Comparison of ENCODE assay signal across 8 cellular contexts in genomic region chr2:55227437-55228223, GRCh38. TPM values are rescaled to one million over a fixed set of nuclear protein-coding genes. Genes with fewer than 3 reads are reported as not detected.
DNase-seq lines count a peak whose midpoint lies in the region; ATAC-seq and TF ChIP-seq lines count a peak whose summit lies in the region.
"Not testable (repeated sequence)": the region's sequence is repeated elsewhere in the genome, so short reads cannot be mapped to it uniquely, and the experiment has no call there.

No MANE protein-coding gene starts in this region.

- H3K27ac Mint-ChIP-seq in CD14-positive monocyte, result peak overlapping the region; percentile 9 to 86 (median 74)
- H3K27ac Mint-ChIP-seq in activated CD4-positive, alpha-beta T cell treated with anti-CD3 and anti-CD28 coated beads, Interleukin-2, amount 10 ng/mL, durations not matched to agents 24 days and 14 days, result peak overlapping the region; percentile 55
- peak overlapping the region; percentile 88 for H3K27ac Mint-ChIP-seq in activated naive CD8-positive, alpha-beta T cell treated with anti-CD3 and anti-CD28 coated beads, Interleukin-2, amount 10 ng/mL, durations not matched to agents 7 days and 5 days
- peak overlapping the region; percentile 8 for H3K27ac Mint-ChIP-seq in stimulated activated naive CD8-positive, alpha-beta T cell treated with anti-CD3 and anti-CD28 coated beads, Interleukin-15, Interleukin-2, amounts not matched to agents 100 ng/mL and 50 ng/mL, for 24 hours

- intact Hi-C loops in CD14-positive monocyte (cut with micrococcal nuclease); PC-9 (cut with micrococcal nuclease; ENCODE audit: unreplicated experiment); activated CD4-positive, alpha-beta T cell treated with anti-CD3 and anti-CD28 coated beads, Interleukin-2, amount 10 ng/mL, durations not matched to agents 24 days and 14 days (cut with micrococcal nuclease): not testable (repeated sequence)

- H3K9ac ChIP-seq in muscle layer of colon (ENCODE audit: low read length), result not testable (repeated sequence)

- H4K20me1 ChIP-seq in PC-9 (ENCODE audit: insufficient read depth), result not testable (repeated sequence)

- BruUV-seq in PC-9 (replicated peaks; lab: Mats Ljungman, UMichigan), result not testable (repeated sequence)

- not testable (repeated sequence) for H3K27ac ChIP-seq in PC-9
- H3K27ac ChIP-seq in muscle layer of colon (ENCODE audit: low read depth, low read length), result peak overlapping the region; percentile 20

- ATAC-seq in activated naive CD8-positive, alpha-beta T cell treated with anti-CD3 and anti-CD28 coated beads, Interleukin-2, amount 10 ng/mL, durations not matched to agents 7 days and 5 days (ENCODE audit: low read depth), result not testable (repeated sequence)

- DNase-seq in CD14-positive monocyte (ENCODE audit: low spot score); PC-9; activated CD4-positive, alpha-beta T cell treated with anti-CD3 and anti-CD28 coated beads, Interleukin-2, amount 10 ng/mL, durations not matched to agents 24 days and 14 days; activated naive CD8-positive, alpha-beta T cell treated with anti-CD3 and anti-CD28 coated beads, Interleukin-2, amount 10 ng/mL, durations not matched to agents 7 days and 5 days: not testable (repeated sequence)
- DNase-seq in KBM-7 (peak; percentile 79), fibroblast of mammary gland (ENCODE audit: low read depth) (peak; percentile 43)

- H3K36me3 Mint-ChIP-seq in CD14-positive monocyte, result not testable (repeated sequence)
- peaks cover 23% of the 10 kb centered on the region for H3K36me3 Mint-ChIP-seq in activated CD4-positive, alpha-beta T cell treated with anti-CD3 and anti-CD28 coated beads, Interleukin-2, amount 10 ng/mL, durations not matched to agents 24 days and 14 days (ENCODE audit: low read depth)
- peaks cover 15% of the 10 kb centered on the region for H3K36me3 Mint-ChIP-seq in activated naive CD8-positive, alpha-beta T cell treated with anti-CD3 and anti-CD28 coated beads, Interleukin-2, amount 10 ng/mL, durations not matched to agents 7 days and 5 days
- H3K36me3 Mint-ChIP-seq in stimulated activated naive CD8-positive, alpha-beta T cell treated with anti-CD3 and anti-CD28 coated beads, Interleukin-15, Interleukin-2, amounts not matched to agents 100 ng/mL and 50 ng/mL, for 24 hours (ENCODE audit: low read depth), result peaks cover 25% of the 10 kb centered on the region

- not testable (repeated sequence) for TF ChIP-seq CTCF in CD14-positive monocyte (IDR thresholded peaks at IDR 0.05); PC-9 (conservative IDR thresholded peaks at IDR 0.05); fibroblast of mammary gland (conservative IDR thresholded peaks at IDR 0.05; ENCODE audit: control insufficient read depth, insufficient read depth, low read depth, low read length)

- not testable (repeated sequence) for H3K27me3 Mint-ChIP-seq in CD14-positive monocyte (ENCODE audit: low read depth in 3 of 3); activated CD4-positive, alpha-beta T cell treated with anti-CD3 and anti-CD28 coated beads, Interleukin-2, amount 10 ng/mL, durations not matched to agents 24 days and 14 days; activated naive CD8-positive, alpha-beta T cell treated with anti-CD3 and anti-CD28 coated beads, Interleukin-2, amount 10 ng/mL, durations not matched to agents 7 days and 5 days; stimulated activated naive CD8-positive, alpha-beta T cell treated with anti-CD3 and anti-CD28 coated beads, Interleukin-15, Interleukin-2, amounts not matched to agents 100 ng/mL and 50 ng/mL, for 24 hours

- H3K4me2 ChIP-seq in PC-9, result peak overlapping the region; percentile 3; the same call in 1 of the 2 replicates

- not testable (repeated sequence) for H3K4me3 ChIP-seq in PC-9; fibroblast of mammary gland (ENCODE audit: control insufficient read depth, low read depth, low read length); muscle layer of colon (ENCODE audit: low read depth in 1 of 2, low read length in 2 of 2)

- H3K9me3 Mint-ChIP-seq in CD14-positive monocyte; activated CD4-positive, alpha-beta T cell treated with anti-CD3 and anti-CD28 coated beads, Interleukin-2, amount 10 ng/mL, durations not matched to agents 24 days and 14 days; activated naive CD8-positive, alpha-beta T cell treated with anti-CD3 and anti-CD28 coated beads, Interleukin-2, amount 10 ng/mL, durations not matched to agents 7 days and 5 days; stimulated activated naive CD8-positive, alpha-beta T cell treated with anti-CD3 and anti-CD28 coated beads, Interleukin-15, Interleukin-2, amounts not matched to agents 100 ng/mL and 50 ng/mL, for 24 hours: not testable (repeated sequence)

- peak overlapping the region; percentile 4 to 79 for H3K4me3 Mint-ChIP-seq in CD14-positive monocyte
- peak overlapping the region; percentile 75 for H3K4me3 Mint-ChIP-seq in activated CD4-positive, alpha-beta T cell treated with anti-CD3 and anti-CD28 coated beads, Interleukin-2, amount 10 ng/mL, durations not matched to agents 24 days and 14 days
- H3K4me3 Mint-ChIP-seq in activated naive CD8-positive, alpha-beta T cell treated with anti-CD3 and anti-CD28 coated beads, Interleukin-2, amount 10 ng/mL, durations not matched to agents 7 days and 5 days, result peak overlapping the region; percentile 74
- peak overlapping the region; percentile 15 for H3K4me3 Mint-ChIP-seq in stimulated activated naive CD8-positive, alpha-beta T cell treated with anti-CD3 and anti-CD28 coated beads, Interleukin-15, Interleukin-2, amounts not matched to agents 100 ng/mL and 50 ng/mL, for 24 hours

- in situ Hi-C loops in KBM-7 (cut with MboI; ENCODE audit: low pct_unique_long_range_greater_than_20kb, low sequenced_read_pairs), result not testable (repeated sequence)

- CTCF ChIA-PET in PC-9 (lab: Charles Lee), result not testable (repeated sequence)

- H3K4me1 Mint-ChIP-seq in CD14-positive monocyte, result peaks cover 28% of the 10 kb centered on the region
- H3K4me1 Mint-ChIP-seq in activated CD4-positive, alpha-beta T cell treated with anti-CD3 and anti-CD28 coated beads, Interleukin-2, amount 10 ng/mL, durations not matched to agents 24 days and 14 days, result peaks cover 33% of the 10 kb centered on the region
- H3K4me1 Mint-ChIP-seq in activated naive CD8-positive, alpha-beta T cell treated with anti-CD3 and anti-CD28 coated beads, Interleukin-2, amount 10 ng/mL, durations not matched to agents 7 days and 5 days, result peaks cover 29% of the 10 kb centered on the region
- peaks cover 41% of the 10 kb centered on the region for H3K4me1 Mint-ChIP-seq in stimulated activated naive CD8-positive, alpha-beta T cell treated with anti-CD3 and anti-CD28 coated beads, Interleukin-15, Interleukin-2, amounts not matched to agents 100 ng/mL and 50 ng/mL, for 24 hours (ENCODE audit: low read depth)

- H3F3A ChIP-seq in PC-9 (ENCODE audit: insufficient read depth, low read depth), result peaks cover 22% of the 10 kb centered on the region; the same call in 1 of the 2 replicates

- not testable (repeated sequence) for H3K27me3 ChIP-seq in PC-9 (ENCODE audit: insufficient read depth, low read depth); muscle layer of colon (ENCODE audit: control insufficient read depth in 1 of 2, insufficient read depth in 2 of 2, low read length in 2 of 2)

- POLR2A ChIA-PET in PC-9 (lab: Charles Lee; ENCODE audit: unreplicated experiment), result interaction anchor here (0.7 kb wide), 1 partner anchor 136 kb away, joined by 3 read pairs; no protein-coding TSS in a partner anchor
- POLR2A ChIA-PET in activated naive CD8-positive, alpha-beta T cell treated with anti-CD3 and anti-CD28 coated beads, Interleukin-2, amount 10 ng/mL, durations not matched to agents 7 days and 5 days (lab: Charles Lee), result not testable (repeated sequence)

- H3K9me3 ChIP-seq in PC-9 (ENCODE audit: insufficient read depth, low read depth); muscle layer of colon (ENCODE audit: low read length): not testable (repeated sequence)

- H3K79me2 ChIP-seq in PC-9 (ENCODE audit: low read depth), result peaks cover 49% of the 10 kb centered on the region

- not testable (repeated sequence) for H3K9me2 ChIP-seq in PC-9 (ENCODE audit: insufficient read depth)

- H3K36me3 ChIP-seq in PC-9 (ENCODE audit: low read depth); muscle layer of colon (ENCODE audit: insufficient read depth, low read length): not testable (repeated sequence)

- not testable (repeated sequence) for H2AFZ ChIP-seq in PC-9

- peaks cover 13% of the 10 kb centered on the region for H3K4me1 ChIP-seq in PC-9 (replicated peaks; ENCODE audit: insufficient read depth)
- H3K4me1 ChIP-seq in muscle layer of colon (ENCODE audit: insufficient read depth, low read length), result not testable (repeated sequence)

RNA-seq across cellular contexts. Expression of gene CLHC1, which starts 4.5 kb away (rescaled TPM):
- polyA plus RNA-seq in CD14-positive monocyte, result 1 to 10 TPM in 1 of 2 donors, not detected in 1; 2.4 TPM
- 20.5 and 27.1 TPM in 2 replicates for total RNA-seq in PC-9 (2021)
- total RNA-seq in activated CD4-positive, alpha-beta T cell treated with anti-CD3 and anti-CD28 coated beads, Interleukin-2, amount 10 ng/mL, durations not matched to agents 24 days and 14 days, result 7.3 and 10.1 TPM in 2 replicates
- 10 to 100 TPM; 18.1 to 19.4 TPM for total RNA-seq in activated naive CD8-positive, alpha-beta T cell treated with anti-CD3 and anti-CD28 coated beads, Interleukin-2, amount 10 ng/mL, durations not matched to agents 7 days and 5 days

RNA-seq across cellular contexts. Expression of gene RPS27A, which starts 4.9 kb away (rescaled TPM):
- 100 to 1,000 TPM; 785 to 967 TPM for polyA plus RNA-seq in CD14-positive monocyte
- 1,269 and 1,616 TPM in 2 replicates for total RNA-seq in PC-9 (2021)
- 1,064 and 1,070 TPM in 2 replicates for total RNA-seq in activated CD4-positive, alpha-beta T cell treated with anti-CD3 and anti-CD28 coated beads, Interleukin-2, amount 10 ng/mL, durations not matched to agents 24 days and 14 days
- total RNA-seq in activated naive CD8-positive, alpha-beta T cell treated with anti-CD3 and anti-CD28 coated beads, Interleukin-2, amount 10 ng/mL, durations not matched to agents 7 days and 5 days, result 1,000 to 10,000 TPM; 1,051 to 1,156 TPM

RNA-seq across cellular contexts. Expression of gene MTIF2, which starts 41.4 kb away (rescaled TPM):
- 10 to 100 TPM in 1 of 2 donors, 1 to 10 TPM in 1; 8.1 to 12.5 TPM for polyA plus RNA-seq in CD14-positive monocyte
- total RNA-seq in PC-9 (2021), result 44.6 and 52.0 TPM in 2 replicates
- 45.7 and 47.1 TPM in 2 replicates for total RNA-seq in activated CD4-positive, alpha-beta T cell treated with anti-CD3 and anti-CD28 coated beads, Interleukin-2, amount 10 ng/mL, durations not matched to agents 24 days and 14 days
- total RNA-seq in activated naive CD8-positive, alpha-beta T cell treated with anti-CD3 and anti-CD28 coated beads, Interleukin-2, amount 10 ng/mL, durations not matched to agents 7 days and 5 days, result 10 to 100 TPM; 24.1 to 32.8 TPM

Comparison
In these comparisons a context has a peak if more than half of its experiments do, and no peak if none do; other contexts are left out.
1. H3K27ac Mint-ChIP-seq: peak in every context shown above with its lines; median percentile 88 in activated naive CD8-positive, alpha-beta T cell treated with anti-CD3 and anti-CD28 coated beads, Interleukin-2, amount 10 ng/mL, durations not matched to agents 7 days and 5 days; 74 in CD14-positive monocyte; 55 in activated CD4-positive, alpha-beta T cell treated with anti-CD3 and anti-CD28 coated beads, Interleukin-2, amount 10 ng/mL, durations not matched to agents 24 days and 14 days; 8 in stimulated activated naive CD8-positive, alpha-beta T cell treated with anti-CD3 and anti-CD28 coated beads, Interleukin-15, Interleukin-2, amounts not matched to agents 100 ng/mL and 50 ng/mL, for 24 hours.
2. H3K4me3 Mint-ChIP-seq: peak in every context shown above with its lines; median percentile 75 in activated CD4-positive, alpha-beta T cell treated with anti-CD3 and anti-CD28 coated beads, Interleukin-2, amount 10 ng/mL, durations not matched to agents 24 days and 14 days; 74 in activated naive CD8-positive, alpha-beta T cell treated with anti-CD3 and anti-CD28 coated beads, Interleukin-2, amount 10 ng/mL, durations not matched to agents 7 days and 5 days; 42 in CD14-positive monocyte; 15 in stimulated activated naive CD8-positive, alpha-beta T cell treated with anti-CD3 and anti-CD28 coated beads, Interleukin-15, Interleukin-2, amounts not matched to agents 100 ng/mL and 50 ng/mL, for 24 hours.